28 cellular contexts compared by ENCODE assay signal in the genomic region with DNA sequence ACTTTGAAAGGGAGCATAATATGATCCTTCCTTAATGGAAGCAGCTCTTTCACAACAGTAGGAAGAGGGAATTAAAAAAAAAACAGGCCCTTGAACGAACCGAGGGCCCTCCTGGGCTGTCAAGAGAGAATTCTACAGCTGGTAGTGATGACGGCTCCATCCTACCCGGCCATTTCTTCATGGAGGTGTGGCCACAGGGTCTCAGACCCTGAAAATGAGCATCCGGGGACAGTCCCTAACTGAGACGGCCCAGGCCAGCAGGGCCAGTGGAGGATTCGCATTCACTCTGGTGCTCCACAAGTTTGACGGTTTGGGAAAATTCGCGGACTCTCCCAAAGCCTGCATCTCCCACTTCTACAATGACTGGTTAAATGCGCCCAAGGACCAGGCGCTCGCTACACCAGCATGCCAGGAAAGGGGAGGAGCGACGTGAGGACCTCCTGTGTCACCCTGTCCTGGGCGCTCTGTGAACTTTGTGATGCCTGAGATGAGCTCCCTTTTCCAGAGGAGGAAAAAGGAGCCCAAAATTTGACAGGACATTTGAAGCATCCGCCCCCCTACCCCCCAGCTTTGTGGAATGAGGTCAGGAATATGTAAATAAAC.
DNase-seq lines count a peak whose midpoint lies in the region; ATAC-seq, FAIRE-seq and TF ChIP-seq lines count a peak whose summit lies in the region.
"Had no signal": no experiment of that assay in that cellular context is flagged by ENCODE, and none has a peak within 500 bp of the region (broad histone marks: within the 10 kb centered on the region; RNA-seq: fewer than 3 reads in every experiment).

No MANE protein-coding gene starts in this region.

- H3K27me3 Mint-ChIP-seq in T-helper 1 cell treated with Interleukin-12 subunit alpha and Interleukin-12 subunit beta and Interleukin-4 antibody, amounts not matched to agents 30 μg/mL and 1 μg/mL, for 36 hours (ENCODE audit: low read depth): no peaks in the 10 kb centered on the region
- no peaks in the 10 kb centered on the region for H3K27me3 Mint-ChIP-seq in activated naive CD8-positive, alpha-beta T cell

- ATAC-seq in Right ventricle myocardium inferior: no peak
- ATAC-seq in stimulated activated effector memory CD8-positive, alpha-beta T cell treated with anti-CD3 and anti-CD28 coated beads, Interleukin-12 subunit alpha, Interleukin-12 subunit beta, amount 100 ng/mL, for 72 hours: no peak
- ATAC-seq: body of pancreas, HCT116, left lobe of liver had no signal

- FAIRE-seq in small intestine (lab: Jason Lieb, UNC): no peak
- FAIRE-seq: GM12891 had no signal

- H3K4me1 Mint-ChIP-seq in T-helper 1 cell treated with Interleukin-12 subunit alpha and Interleukin-12 subunit beta and Interleukin-4 antibody, amounts not matched to agents 30 μg/mL and 1 μg/mL, for 36 hours (ENCODE audit: low read depth): peaks cover 86% of the 10 kb centered on the region
- peaks cover 99% of the 10 kb centered on the region for H3K4me1 Mint-ChIP-seq in activated naive CD8-positive, alpha-beta T cell (ENCODE audit: low read depth)
- H3K4me1 Mint-ChIP-seq in stimulated activated effector memory CD8-positive, alpha-beta T cell treated with anti-CD3 and anti-CD28 coated beads, Interleukin-12 subunit alpha, Interleukin-12 subunit beta, amount 100 ng/mL, for 72 hours: peaks cover 92% of the 10 kb centered on the region

- no peaks in the 10 kb centered on the region for H3K36me3 ChIP-seq in left ventricle myocardium inferior
- no peaks in the 10 kb centered on the region for H3K36me3 ChIP-seq in small intestine (ENCODE audit: control insufficient read depth in 2 of 2, insufficient read depth in 2 of 2, low read length in 2 of 2)
- H3K36me3 ChIP-seq: Peyer's patch, prostate gland, sigmoid colon, stomach, tibial nerve had no signal

- H3K4me3 ChIP-seq in left ventricle myocardium inferior: no peak overlapping the region
- no peak overlapping the region for H3K4me3 ChIP-seq in small intestine (ENCODE audit: low read depth in 1 of 2, low read length in 2 of 2)
- H3K4me3 ChIP-seq: body of pancreas, Peyer's patch, prostate gland, sigmoid colon, stomach, tibial nerve had no signal

- no peaks in the 10 kb centered on the region for H3K9me3 Mint-ChIP-seq in T-helper 1 cell treated with Interleukin-12 subunit alpha and Interleukin-12 subunit beta and Interleukin-4 antibody, amounts not matched to agents 30 μg/mL and 1 μg/mL, for 36 hours
- no peaks in the 10 kb centered on the region for H3K9me3 Mint-ChIP-seq in activated naive CD8-positive, alpha-beta T cell (ENCODE audit: low read depth)
- H3K9me3 Mint-ChIP-seq in stimulated activated effector memory CD8-positive, alpha-beta T cell treated with anti-CD3 and anti-CD28 coated beads, Interleukin-12 subunit alpha, Interleukin-12 subunit beta, amount 100 ng/mL, for 72 hours: no peaks in the 10 kb centered on the region

- H3K27me3 ChIP-seq in left ventricle myocardium inferior (ENCODE audit: low read depth) (peaks cover 42% of the 10 kb centered on the region), small intestine (ENCODE audit: control insufficient read depth in 2 of 2, insufficient read depth in 2 of 2, low read length in 2 of 2) (no peaks in the 10 kb centered on the region)
- H3K27me3 ChIP-seq: body of pancreas, Peyer's patch, sigmoid colon, tibial nerve had no signal

- TF ChIP-seq CTCF in left ventricle myocardium inferior (IDR thresholded peaks at IDR 0.05; ENCODE audit: borderline replicate concordance): no peak

- no peak for DNase-seq in T-helper 1 cell
- peak; percentile 14 for DNase-seq in Right ventricle myocardium inferior (ENCODE audit: missing footprints)
- no peak for DNase-seq in left ventricle myocardium inferior
- DNase-seq in stimulated activated effector memory CD8-positive, alpha-beta T cell treated with anti-CD3 and anti-CD28 coated beads, Interleukin-12 subunit alpha, Interleukin-12 subunit beta, amount 100 ng/mL, for 72 hours (ENCODE audit: low spot score in 2 of 2): no peak
- no peak for DNase-seq in inferior parietal cortex (ENCODE audit: extremely low spot score)
- no peak for DNase-seq in small intestine
- DNase-seq: activated CD4-positive, alpha-beta T cell treated with anti-CD3 and anti-CD28 coated beads, Interleukin-2, amount 50 U/mL, for 1 hour; body of pancreas; cerebellar nuclear complex; DMS 273 treated with DMSO at 0.1 percent for 48 hours; hypothalamus; mesenchymal stem cell; NCI-H1092 treated with DMSO at 0.1 percent for 48 hours; NCI-H1930; NCI-H226; NCI-H748 treated with DMSO at 0.1 percent for 48 hours; Peyer's patch; sigmoid colon; stomach had no signal

- H3K27ac ChIP-seq in left ventricle myocardium inferior (replicated peaks): no peak overlapping the region
- H3K27ac ChIP-seq in small intestine (ENCODE audit: low read depth in 1 of 2, low read length in 1 of 2): no peak overlapping the region
- H3K27ac ChIP-seq: 22Rv1, body of pancreas, C4-2B, prostate gland, sigmoid colon, stomach, tibial nerve had no signal

- peaks cover 2% of the 10 kb centered on the region for H3K4me1 ChIP-seq in left ventricle myocardium inferior
- no peaks in the 10 kb centered on the region for H3K4me1 ChIP-seq in small intestine (ENCODE audit: control insufficient read depth in 2 of 2, insufficient read depth in 1 of 2, low read depth in 1 of 2, low read length in 1 of 2)
- H3K4me1 ChIP-seq: body of pancreas, Peyer's patch, prostate gland, sigmoid colon, tibial nerve had no signal

- intact Hi-C loops in Right ventricle myocardium inferior (cut with DNase I): no loop called here
- intact Hi-C loops in left ventricle myocardium inferior (cut with micrococcal nuclease): no loop called here

- H3K9me3 ChIP-seq in left ventricle myocardium inferior (replicated peaks) (no peaks in the 10 kb centered on the region), small intestine (ENCODE audit: control insufficient read depth, low read depth) (no peaks in the 10 kb centered on the region)
- H3K9me3 ChIP-seq: body of pancreas, Peyer's patch, prostate gland, sigmoid colon, stomach, tibial nerve had no signal

- peaks cover 48% of the 10 kb centered on the region for H3K36me3 Mint-ChIP-seq in T-helper 1 cell treated with Interleukin-12 subunit alpha and Interleukin-12 subunit beta and Interleukin-4 antibody, amounts not matched to agents 30 μg/mL and 1 μg/mL, for 36 hours (ENCODE audit: low read depth)
- H3K36me3 Mint-ChIP-seq in activated naive CD8-positive, alpha-beta T cell: peaks cover 13% of the 10 kb centered on the region
- H3K36me3 Mint-ChIP-seq in stimulated activated effector memory CD8-positive, alpha-beta T cell treated with anti-CD3 and anti-CD28 coated beads, Interleukin-12 subunit alpha, Interleukin-12 subunit beta, amount 100 ng/mL, for 72 hours: peaks cover 59% of the 10 kb centered on the region

- 82 to 88% (median 87%) methylated on average over 17 of the region's 17 CpGs for WGBS in small intestine, 3 donors

- peak overlapping the region; percentile 44 for H3K4me3 Mint-ChIP-seq in T-helper 1 cell treated with Interleukin-12 subunit alpha and Interleukin-12 subunit beta and Interleukin-4 antibody, amounts not matched to agents 30 μg/mL and 1 μg/mL, for 36 hours
- peak overlapping the region; percentile 79 for H3K4me3 Mint-ChIP-seq in activated naive CD8-positive, alpha-beta T cell
- peak overlapping the region; percentile 72 for H3K4me3 Mint-ChIP-seq in stimulated activated effector memory CD8-positive, alpha-beta T cell treated with anti-CD3 and anti-CD28 coated beads, Interleukin-12 subunit alpha, Interleukin-12 subunit beta, amount 100 ng/mL, for 72 hours

- H3K27ac Mint-ChIP-seq in T-helper 1 cell treated with Interleukin-12 subunit alpha and Interleukin-12 subunit beta and Interleukin-4 antibody, amounts not matched to agents 30 μg/mL and 1 μg/mL, for 36 hours: peak overlapping the region; percentile 72
- peak overlapping the region; percentile 100 for H3K27ac Mint-ChIP-seq in activated naive CD8-positive, alpha-beta T cell
- peak overlapping the region; percentile 98 for H3K27ac Mint-ChIP-seq in stimulated activated effector memory CD8-positive, alpha-beta T cell treated with anti-CD3 and anti-CD28 coated beads, Interleukin-12 subunit alpha, Interleukin-12 subunit beta, amount 100 ng/mL, for 72 hours
